In the genomic region with DNA sequence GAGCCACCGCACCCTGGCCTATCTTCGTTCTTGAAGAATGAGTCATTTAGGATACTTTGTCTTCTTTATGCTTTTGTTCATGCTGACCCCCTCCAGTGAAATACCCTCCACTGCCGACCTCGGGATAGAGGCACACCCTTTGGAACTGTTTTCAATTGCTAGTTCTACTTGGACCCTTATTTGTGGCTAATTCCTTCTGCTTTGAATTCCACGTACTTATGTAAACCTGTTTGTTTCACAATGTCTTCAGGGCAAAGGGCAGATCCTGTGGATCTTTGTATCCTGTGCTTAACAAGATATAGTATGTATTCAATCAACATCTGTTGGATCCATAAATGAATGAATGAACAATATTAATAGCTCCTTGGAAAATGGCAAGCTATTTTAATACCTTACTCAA, we compare ENCODE assay signal across 29 cellular contexts.
"Had no signal": no experiment of that assay in that cellular context is flagged by ENCODE, and none has a peak within 500 bp of the region (broad histone marks: within the 10 kb centered on the region; RNA-seq: fewer than 3 reads in every experiment).

No MANE protein-coding gene starts in this region.

- H3K36me3 ChIP-seq: adrenal gland, esophagus squamous epithelium, gastroesophageal sphincter had no signal

- H3K9me3 ChIP-seq: adrenal gland, body of pancreas, esophagus squamous epithelium, gastroesophageal sphincter had no signal

- ATAC-seq: activated CD4-positive, alpha-beta T cell treated with anti-CD3 and anti-CD28 coated beads for 36 hours; activated CD8-positive, alpha-beta memory T cell treated with anti-CD3 and anti-CD28 coated beads, Interleukin-2, amount 10 ng/mL, durations not matched to agents 7 days and 5 days; activated CD8-positive, alpha-beta T cell treated with anti-CD3 and anti-CD28 coated beads, Interleukin-2, amount 10 ng/mL, durations not matched to agents 7 days and 5 days; activated naive CD8-positive, alpha-beta T cell treated with anti-CD3 and anti-CD28 coated beads, Interleukin-2, amount 50 U/mL, for 24 hours; body of pancreas; effector memory CD8-positive, alpha-beta T cell; gastroesophageal sphincter had no signal

- H3K4me1 ChIP-seq: adrenal gland, body of pancreas, esophagus squamous epithelium, gastroesophageal sphincter had no signal

- H3K4me3 ChIP-seq: adrenal gland, body of pancreas, esophagus squamous epithelium, gastroesophageal sphincter had no signal

- H3K27me3 ChIP-seq: adrenal gland, body of pancreas, esophagus squamous epithelium, gastroesophageal sphincter had no signal

- DNase-seq: activated CD4-positive, alpha-beta memory T cell treated with anti-CD3 and anti-CD28 coated beads for 36 hours; activated CD4-positive, alpha-beta T cell treated with anti-CD3 and anti-CD28 coated beads for 36 hours; activated CD4-positive, alpha-beta T cell treated with anti-CD3 and anti-CD28 coated beads, Interleukin-2, amount 10 ng/mL, durations not matched to agents 24 days and 14 days; activated CD4-positive, CD25-positive, alpha-beta regulatory T cell; activated CD4-positive, CD25-positive, alpha-beta regulatory T cell treated with anti-CD3 and anti-CD28 coated beads, Interleukin-2, amount 50 U/mL, for 72 hours; activated CD8-positive, alpha-beta memory T cell treated with anti-CD3 and anti-CD28 coated beads, Interleukin-2, amount 10 ng/mL, durations not matched to agents 7 days and 5 days; activated CD8-positive, alpha-beta memory T cell treated with anti-CD3 and anti-CD28 coated beads, Interleukin-2, amount 50 U/mL, for 4 hours; activated CD8-positive, alpha-beta T cell treated with anti-CD3 and anti-CD28 coated beads, Interleukin-2, amount 10 ng/mL, durations not matched to agents 7 days and 5 days; activated effector memory CD4-positive, alpha-beta T cell treated with anti-CD3 and anti-CD28 coated beads, Interleukin-2, amount 50 U/mL, for 16 hours; activated naive CD4-positive, alpha-beta T cell treated with anti-CD3 and anti-CD28 coated beads for 36 hours; activated naive CD8-positive, alpha-beta T cell treated with anti-CD3 and anti-CD28 coated beads for 36 hours; activated naive CD8-positive, alpha-beta T cell treated with anti-CD3 and anti-CD28 coated beads, Interleukin-2, amount 50 U/mL, for 24 hours; activated T-cell treated with anti-CD3 and anti-CD28 coated beads, Interleukin-2, amount 50 U/mL, for 1 hour; activated T-cell treated with anti-CD3 and anti-CD28 coated beads, Interleukin-2, amount 50 U/mL, for 48 hours; amygdala; aorta; body of pancreas; caudate nucleus; cortex of kidney; dermis blood vessel endothelial cell; effector CD4-positive, alpha-beta T cell; effector memory CD8-positive, alpha-beta T cell; esophagus squamous epithelium; foreskin melanocyte; T-helper 2 cell had no signal

- H3K27ac ChIP-seq: adrenal gland, body of pancreas, epithelial cell of prostate, esophagus squamous epithelium, gastroesophageal sphincter had no signal

- FAIRE-seq: colon had no signal
